Comparison of ENCODE assay signal across 2 cellular contexts in the genomic region with DNA sequence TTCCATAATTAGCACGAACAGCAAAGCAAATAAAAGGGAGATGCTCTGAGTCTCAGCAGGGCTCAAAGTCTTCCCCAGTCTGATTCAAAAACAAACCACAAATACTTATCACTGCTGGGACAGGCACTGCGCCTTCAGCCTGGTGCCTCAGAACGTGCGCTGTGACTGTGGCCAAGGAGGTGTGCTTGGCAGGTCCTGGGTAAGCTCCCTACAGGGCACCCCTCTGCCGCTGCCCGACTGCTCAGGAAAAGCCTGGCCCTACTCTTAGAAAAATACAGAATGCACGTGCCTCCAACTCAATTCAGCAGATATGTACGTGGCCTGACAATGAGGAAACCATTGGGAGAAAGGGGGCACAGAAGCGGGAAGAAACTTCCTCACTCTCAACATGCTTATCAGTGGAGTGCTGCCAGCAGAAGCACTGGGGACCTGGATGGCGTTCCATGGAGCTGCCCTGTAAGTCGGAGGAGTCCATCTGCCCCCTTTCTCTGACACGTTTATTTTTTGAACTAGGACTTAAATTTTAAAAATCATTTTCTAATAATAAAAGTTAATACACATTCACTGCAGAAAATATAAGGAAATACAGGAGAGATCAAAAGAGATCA.
TF ChIP-seq lines count a peak whose summit lies in the region.

No MANE protein-coding gene starts in this region.

TF ChIP-seq in SK-N-SH, 30 proteins besides CTCF, POLR2A, EP300 and RAD21 (continued from another document):
- TF ChIP-seq YY1 (IDR thresholded peaks at IDR 0.05; ENCODE audit: low read depth) (no peak), FOXJ3 (CRISPR knock-in tag; IDR thresholded peaks at IDR 0.05) (no peak), SIN3A (IDR thresholded peaks at IDR 0.05; ENCODE audit: borderline replicate concordance, low read depth, low read length) (no peak)
- TF ChIP-seq, protein P1, sequence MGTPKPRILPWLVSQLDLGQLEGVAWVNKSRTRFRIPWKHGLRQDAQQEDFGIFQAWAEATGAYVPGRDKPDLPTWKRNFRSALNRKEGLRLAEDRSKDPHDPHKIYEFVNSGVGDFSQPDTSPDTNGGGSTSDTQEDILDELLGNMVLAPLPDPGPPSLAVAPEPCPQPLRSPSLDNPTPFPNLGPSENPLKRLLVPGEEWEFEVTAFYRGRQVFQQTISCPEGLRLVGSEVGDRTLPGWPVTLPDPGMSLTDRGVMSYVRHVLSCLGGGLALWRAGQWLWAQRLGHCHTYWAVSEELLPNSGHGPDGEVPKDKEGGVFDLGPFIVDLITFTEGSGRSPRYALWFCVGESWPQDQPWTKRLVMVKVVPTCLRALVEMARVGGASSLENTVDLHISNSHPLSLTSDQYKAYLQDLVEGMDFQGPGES (IDR thresholded peaks at IDR 0.05; ENCODE audit: low read depth, low read length): no peak

TF ChIP-seq in SK-N-SH treated with all-trans-retinoic acid at 6 μM for 48 hours, 23 proteins besides CTCF, POLR2A, EP300 and RAD21 (continued from another document):
- TF ChIP-seq, protein P2, sequence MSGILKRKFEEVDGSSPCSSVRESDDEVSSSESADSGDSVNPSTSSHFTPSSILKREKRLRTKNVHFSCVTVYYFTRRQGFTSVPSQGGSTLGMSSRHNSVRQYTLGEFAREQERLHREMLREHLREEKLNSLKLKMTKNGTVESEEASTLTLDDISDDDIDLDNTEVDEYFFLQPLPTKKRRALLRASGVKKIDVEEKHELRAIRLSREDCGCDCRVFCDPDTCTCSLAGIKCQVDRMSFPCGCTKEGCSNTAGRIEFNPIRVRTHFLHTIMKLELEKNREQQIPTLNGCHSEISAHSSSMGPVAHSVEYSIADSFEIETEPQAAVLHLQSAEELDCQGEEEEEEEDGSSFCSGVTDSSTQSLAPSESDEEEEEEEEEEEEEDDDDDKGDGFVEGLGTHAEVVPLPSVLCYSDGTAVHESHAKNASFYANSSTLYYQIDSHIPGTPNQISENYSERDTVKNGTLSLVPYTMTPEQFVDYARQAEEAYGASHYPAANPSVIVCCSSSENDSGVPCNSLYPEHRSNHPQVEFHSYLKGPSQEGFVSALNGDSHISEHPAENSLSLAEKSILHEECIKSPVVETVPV (CRISPR knock-in tag; IDR thresholded peaks at IDR 0.05): no peak
- TF ChIP-seq ZNF8 (CRISPR knock-in tag; IDR thresholded peaks at IDR 0.05) (no peak), PATZ1 (CRISPR knock-in tag; IDR thresholded peaks at IDR 0.05; ENCODE audit: borderline replicate concordance) (no peak), TCF4 (CRISPR knock-in tag; IDR thresholded peaks at IDR 0.05; ENCODE audit: borderline replicate concordance) (no peak), GLIS3 (CRISPR knock-in tag; IDR thresholded peaks at IDR 0.05) (no peak), ZNF70 (CRISPR knock-in tag; IDR thresholded peaks at IDR 0.05) (no peak), PPARA (CRISPR knock-in tag; IDR thresholded peaks at IDR 0.05; ENCODE audit: borderline replicate concordance) (no peak), RARB (CRISPR knock-in tag; IDR thresholded peaks at IDR 0.05) (no peak), OSR1 (CRISPR knock-in tag; IDR thresholded peaks at IDR 0.05) (no peak), ISL1 (CRISPR knock-in tag; IDR thresholded peaks at IDR 0.05) (no peak), ZFP30 (CRISPR knock-in tag; IDR thresholded peaks at IDR 0.05) (no peak), ZFP3 (CRISPR knock-in tag; IDR thresholded peaks at IDR 0.05) (no peak), TOX (CRISPR knock-in tag; IDR thresholded peaks at IDR 0.05; ENCODE audit: borderline replicate concordance) (no peak)
